Comparison of ENCODE assay signal across 16 cellular contexts in the genomic region with DNA sequence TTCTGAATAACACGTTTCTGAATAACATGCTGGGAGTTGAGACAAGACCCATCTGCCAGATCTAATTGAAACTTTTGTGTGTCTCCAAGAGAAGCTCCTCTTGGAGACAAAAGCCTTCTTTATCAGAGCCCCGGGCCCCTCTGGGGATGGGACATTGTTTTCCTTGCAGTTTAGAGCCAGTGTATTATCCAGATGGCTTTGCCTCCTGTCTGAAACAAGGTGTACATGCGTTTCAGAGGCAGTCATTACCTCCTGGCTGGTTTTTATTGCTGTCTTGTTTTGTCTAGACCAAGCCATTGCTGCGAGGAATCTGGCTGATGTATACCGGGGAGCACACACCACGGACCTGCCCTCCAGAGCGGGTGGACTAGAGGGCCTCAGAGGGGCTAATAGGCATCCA. TPM values are rescaled to one million over a fixed set of nuclear protein-coding genes. Genes with fewer than 3 reads are reported as not detected.
DNase-seq lines count a peak whose midpoint lies in the region; ATAC-seq, FAIRE-seq and TF ChIP-seq lines count a peak whose summit lies in the region.
"Had no signal": no experiment of that assay in that cellular context is flagged by ENCODE, and none has a peak within 500 bp of the region (broad histone marks: within the 10 kb centered on the region; RNA-seq: fewer than 3 reads in every experiment).

No MANE protein-coding gene starts in this region.

- H4K20me1 ChIP-seq in SK-N-SH (ENCODE audit: insufficient read depth), result peaks cover 79% of the 10 kb centered on the region

- H3F3A ChIP-seq in SK-N-SH (replicated peaks; ENCODE audit: insufficient read depth), result peaks cover 8% of the 10 kb centered on the region

- DNase-seq in SK-N-SH, result no peak
- no peak for DNase-seq in ascending aorta (ENCODE audit: low spot score in 2 of 2)
- DNase-seq in kidney epithelial cell (ENCODE audit: low read depth), result no peak
- DNase-seq in stimulated activated naive B cell treated with anti-CD40 and anti-IgM and Interleukin-4, amounts not matched to agents 10 μg/mL and 1 μg/mL and 100 μg/mL, for 72 hours, result no peak
- no peak for DNase-seq in frontal cortex (ENCODE audit: low spot score in 2 of 2)
- DNase-seq in stimulated activated CD4-positive, alpha-beta T cell treated with anti-CD3 and anti-CD28 coated beads, Interleukin-12 subunit alpha, Interleukin-12 subunit beta, amount 100 ng/mL, for 4 hours, result no peak
- DNase-seq in body of pancreas, result no peak
- DNase-seq: DMS153, erythroblast, KG1, NCI-H2107, PC-3, substantia nigra had no signal

- H3K36me3 ChIP-seq in SK-N-SH (replicated peaks in 1 of 2; ENCODE audit: control insufficient read depth in 1 of 2, insufficient read depth in 2 of 2, low read length in 1 of 2) (peaks cover 24 to 26% of the 10 kb centered on the region in 2 experiments), ascending aorta (peaks cover 44 to 64% of the 10 kb centered on the region in 2 donors), kidney epithelial cell (ENCODE audit: control insufficient read depth, insufficient read depth, low read length) (peaks cover 5% of the 10 kb centered on the region), body of pancreas (replicated peaks in 1 of 2; ENCODE audit: insufficient read depth in 1 of 2, low read depth in 2 of 2) (peaks cover 14 to 15% of the 10 kb centered on the region in 2 donors)

- FAIRE-seq in frontal cortex (lab: Jason Lieb, UNC), result no peak
- FAIRE-seq: GM12878 had no signal

- ATAC-seq in SK-N-SH treated with all-trans-retinoic acid at 6 μM for 48 hours (no peak), body of pancreas (no peak)
- ATAC-seq in stimulated activated naive B cell treated with anti-CD40 and anti-IgM and Interleukin-4, amounts not matched to agents 10 μg/mL and 1 μg/mL and 100 μg/mL, for 72 hours (replicated peaks), result no peak
- ATAC-seq: GM12878, PC-3 had no signal

- no peaks in the 10 kb centered on the region for H3K27me3 Mint-ChIP-seq in stimulated activated naive B cell treated with anti-CD40 and anti-IgM and Interleukin-4, amounts not matched to agents 10 μg/mL and 1 μg/mL and 100 μg/mL, for 72 hours

- TF ChIP-seq POLR2A in body of pancreas (IDR thresholded peaks at IDR 0.05), result no peak

- H3K4me1 ChIP-seq in SK-N-SH (ENCODE audit: control insufficient read depth in 1 of 2, insufficient read depth in 2 of 2, low read depth in 1 of 2, low read length in 1 of 2) (peaks cover 12 to 30% of the 10 kb centered on the region in 2 experiments), ascending aorta (peaks cover 19 to 71% of the 10 kb centered on the region in 2 donors), body of pancreas (peaks cover 68% of the 10 kb centered on the region)

- H3K27ac ChIP-seq in SK-N-SH (ENCODE audit: low read depth in 2 of 2, low read length in 1 of 2) (no peak overlapping the region), ascending aorta (peak overlapping the region; percentile 4 to 100), body of pancreas (no peak overlapping the region)

- no peaks in the 10 kb centered on the region for H3K9me3 Mint-ChIP-seq in stimulated activated naive B cell treated with anti-CD40 and anti-IgM and Interleukin-4, amounts not matched to agents 10 μg/mL and 1 μg/mL and 100 μg/mL, for 72 hours
- H3K9me3 Mint-ChIP-seq: T-helper 2 cell treated with Interferon-gamma antibody and Interleukin-4, amounts not matched to agents 5 μg/mL and 100 μg/mL, for 36 hours had no signal

- H3K27ac Mint-ChIP-seq in stimulated activated naive B cell treated with anti-CD40 and anti-IgM and Interleukin-4, amounts not matched to agents 10 μg/mL and 1 μg/mL and 100 μg/mL, for 72 hours, result peak overlapping the region; percentile 14
- H3K27ac Mint-ChIP-seq: T-helper 2 cell treated with Interferon-gamma antibody and Interleukin-4, amounts not matched to agents 5 μg/mL and 100 μg/mL, for 36 hours had no signal

- intact Hi-C loops in ascending aorta (cut with DNase I) (no loop called here), body of pancreas (cut with DNase I) (loop anchor here (10.0 kb wide), 1 partner anchor 686 kb away; no protein-coding TSS in a partner anchor)

- H3K36me3 Mint-ChIP-seq in stimulated activated naive B cell treated with anti-CD40 and anti-IgM and Interleukin-4, amounts not matched to agents 10 μg/mL and 1 μg/mL and 100 μg/mL, for 72 hours, result peaks cover 19 to 47% of the 10 kb centered on the region in 2 donors

- TF ChIP-seq CTCF in SK-N-SH (IDR thresholded peaks at IDR 0.05), result no peak
- no peak for TF ChIP-seq CTCF in ascending aorta (IDR thresholded peaks at IDR 0.05)
- no peak for TF ChIP-seq CTCF in kidney epithelial cell (IDR thresholded peaks at IDR 0.05; ENCODE audit: insufficient read depth, low read length, poor library complexity, severe bottlenecking)
- TF ChIP-seq CTCF in body of pancreas (IDR thresholded peaks at IDR 0.05), result no peak

- no peaks in the 10 kb centered on the region for H3K9me3 ChIP-seq in SK-N-SH
- no peaks in the 10 kb centered on the region for H3K9me3 ChIP-seq in ascending aorta
- no peaks in the 10 kb centered on the region for H3K9me3 ChIP-seq in body of pancreas

- H3K79me2 ChIP-seq in SK-N-SH (ENCODE audit: insufficient read depth), result peaks cover 100% of the 10 kb centered on the region

- no peaks in the 10 kb centered on the region for H3K9me2 ChIP-seq in SK-N-SH

- no peak overlapping the region for H2AFZ ChIP-seq in SK-N-SH (ENCODE audit: low read depth)

- WGBS in SK-N-SH (ENCODE audit: low lambda C conversion rate), result 88% methylated on average over 7 of the region's 7 CpGs
- 82 to 84% methylated on average over 7 of the region's 7 CpGs for WGBS in body of pancreas, 2 donors

- H3K4me3 ChIP-seq in SK-N-SH (ENCODE audit: low read depth in 2 of 2, low read length in 1 of 2) (no peak overlapping the region), ascending aorta (peak overlapping the region; percentile 31 to 96), kidney epithelial cell (ENCODE audit: low read depth, low read length) (peak overlapping the region; percentile 96), body of pancreas (no peak overlapping the region)
- H3K4me3 ChIP-seq: GM12878 had no signal

- H3K4me3 Mint-ChIP-seq in stimulated activated naive B cell treated with anti-CD40 and anti-IgM and Interleukin-4, amounts not matched to agents 10 μg/mL and 1 μg/mL and 100 μg/mL, for 72 hours, result no peak overlapping the region
- H3K4me3 Mint-ChIP-seq: T-helper 2 cell treated with Interferon-gamma antibody and Interleukin-4, amounts not matched to agents 5 μg/mL and 100 μg/mL, for 36 hours had no signal

- TF ChIP-seq RAD21 in SK-N-SH (IDR thresholded peaks at IDR 0.05; ENCODE audit: low read length), result no peak

- POLR2A ChIA-PET in SK-N-SH (lab: Yijun Ruan, JAX), result no interaction called here

- H3K9ac ChIP-seq in SK-N-SH, result no peak overlapping the region

- H3K4me1 Mint-ChIP-seq in stimulated activated naive B cell treated with anti-CD40 and anti-IgM and Interleukin-4, amounts not matched to agents 10 μg/mL and 1 μg/mL and 100 μg/mL, for 72 hours, result peaks cover 12 to 15% of the 10 kb centered on the region in 2 donors

- TF ChIP-seq EP300 in SK-N-SH (IDR thresholded peaks at IDR 0.05; ENCODE audit: borderline replicate concordance in 1 of 2, low read depth in 1 of 2, low read length in 1 of 2), result no peak

- peak overlapping the region; percentile 89; the same call in 1 of the 2 replicates for H3K4me2 ChIP-seq in SK-N-SH

- CTCF ChIA-PET in SK-N-SH (lab: Yijun Ruan, JAX), result interaction anchor here (0.9 to 10.1 kb wide), 8 partner anchors 166 to 717 kb away, joined by 3 to 67 read pairs (median 8); no protein-coding TSS in a partner anchor

- no peaks in the 10 kb centered on the region for H3K27me3 ChIP-seq in SK-N-SH (ENCODE audit: insufficient read depth)
- no peaks in the 10 kb centered on the region for H3K27me3 ChIP-seq in ascending aorta
- no peaks in the 10 kb centered on the region for H3K27me3 ChIP-seq in kidney epithelial cell (ENCODE audit: control insufficient read depth, insufficient read depth, low read length)
- no peaks in the 10 kb centered on the region for H3K27me3 ChIP-seq in body of pancreas

TF ChIP-seq in SK-N-SH, 30 proteins besides CTCF, POLR2A, EP300 and RAD21 (continues in another document):
- TF ChIP-seq SMC3 (IDR thresholded peaks at IDR 0.05; ENCODE audit: low read depth, low read length) (no peak), EZH2phosphoT487 (IDR thresholded peaks at IDR 0.05; ENCODE audit: borderline replicate concordance, low read depth) (no peak), GATA2 (CRISPR knock-in tag; IDR thresholded peaks at IDR 0.05) (no peak), NFIC (IDR thresholded peaks at IDR 0.05; ENCODE audit: borderline replicate concordance) (no peak)
- TF ChIP-seq, protein P1, sequence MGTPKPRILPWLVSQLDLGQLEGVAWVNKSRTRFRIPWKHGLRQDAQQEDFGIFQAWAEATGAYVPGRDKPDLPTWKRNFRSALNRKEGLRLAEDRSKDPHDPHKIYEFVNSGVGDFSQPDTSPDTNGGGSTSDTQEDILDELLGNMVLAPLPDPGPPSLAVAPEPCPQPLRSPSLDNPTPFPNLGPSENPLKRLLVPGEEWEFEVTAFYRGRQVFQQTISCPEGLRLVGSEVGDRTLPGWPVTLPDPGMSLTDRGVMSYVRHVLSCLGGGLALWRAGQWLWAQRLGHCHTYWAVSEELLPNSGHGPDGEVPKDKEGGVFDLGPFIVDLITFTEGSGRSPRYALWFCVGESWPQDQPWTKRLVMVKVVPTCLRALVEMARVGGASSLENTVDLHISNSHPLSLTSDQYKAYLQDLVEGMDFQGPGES (IDR thresholded peaks at IDR 0.05; ENCODE audit: low read depth, low read length), result no peak

TF ChIP-seq in SK-N-SH treated with all-trans-retinoic acid at 6 μM for 48 hours, 23 proteins besides CTCF, POLR2A, EP300 and RAD21 (continues in another document):
- TF ChIP-seq PPARA (CRISPR knock-in tag; IDR thresholded peaks at IDR 0.05; ENCODE audit: borderline replicate concordance) (no peak), RARB (CRISPR knock-in tag; IDR thresholded peaks at IDR 0.05) (no peak), ISL1 (CRISPR knock-in tag; IDR thresholded peaks at IDR 0.05) (no peak)
- TF ChIP-seq, protein P2, sequence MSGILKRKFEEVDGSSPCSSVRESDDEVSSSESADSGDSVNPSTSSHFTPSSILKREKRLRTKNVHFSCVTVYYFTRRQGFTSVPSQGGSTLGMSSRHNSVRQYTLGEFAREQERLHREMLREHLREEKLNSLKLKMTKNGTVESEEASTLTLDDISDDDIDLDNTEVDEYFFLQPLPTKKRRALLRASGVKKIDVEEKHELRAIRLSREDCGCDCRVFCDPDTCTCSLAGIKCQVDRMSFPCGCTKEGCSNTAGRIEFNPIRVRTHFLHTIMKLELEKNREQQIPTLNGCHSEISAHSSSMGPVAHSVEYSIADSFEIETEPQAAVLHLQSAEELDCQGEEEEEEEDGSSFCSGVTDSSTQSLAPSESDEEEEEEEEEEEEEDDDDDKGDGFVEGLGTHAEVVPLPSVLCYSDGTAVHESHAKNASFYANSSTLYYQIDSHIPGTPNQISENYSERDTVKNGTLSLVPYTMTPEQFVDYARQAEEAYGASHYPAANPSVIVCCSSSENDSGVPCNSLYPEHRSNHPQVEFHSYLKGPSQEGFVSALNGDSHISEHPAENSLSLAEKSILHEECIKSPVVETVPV (CRISPR knock-in tag; IDR thresholded peaks at IDR 0.05), result no peak

RNA-seq across cellular contexts. Expression of a gene that starts 7.8 kb away (rescaled TPM):
- 30.1 and 41.7 TPM in 2 replicates for polyA plus RNA-seq in SK-N-SH (2012; rRNA removed)
- 20.1 and 23.0 TPM in 2 replicates for polyA plus RNA-seq in SK-N-SH (2012; cell fraction: cytosol; rRNA removed)
- 50.5 and 72.9 TPM in 2 replicates for polyA plus RNA-seq in SK-N-SH (2012; cell fraction: nucleus; rRNA removed)
- total RNA-seq in ascending aorta (185 TPM), kidney epithelial cell (85.5 and 91.3 TPM in 2 replicates), frontal cortex (20.0 TPM), body of pancreas (10 to 100 TPM; 27.5 to 33.9 TPM)

Comparison
In these comparisons a context has a peak if more than half of its experiments do, and no peak if none do; other contexts are left out.
1. H3K27ac ChIP-seq: peak in ascending aorta (2 of 2); none in SK-N-SH (0 of 2) and body of pancreas (0 of 4).
2. H3K4me3 ChIP-seq: peak in ascending aorta (2 of 2) and kidney epithelial cell (single experiment); none in SK-N-SH (0 of 2) and body of pancreas (0 of 2).